In the genomic region with DNA sequence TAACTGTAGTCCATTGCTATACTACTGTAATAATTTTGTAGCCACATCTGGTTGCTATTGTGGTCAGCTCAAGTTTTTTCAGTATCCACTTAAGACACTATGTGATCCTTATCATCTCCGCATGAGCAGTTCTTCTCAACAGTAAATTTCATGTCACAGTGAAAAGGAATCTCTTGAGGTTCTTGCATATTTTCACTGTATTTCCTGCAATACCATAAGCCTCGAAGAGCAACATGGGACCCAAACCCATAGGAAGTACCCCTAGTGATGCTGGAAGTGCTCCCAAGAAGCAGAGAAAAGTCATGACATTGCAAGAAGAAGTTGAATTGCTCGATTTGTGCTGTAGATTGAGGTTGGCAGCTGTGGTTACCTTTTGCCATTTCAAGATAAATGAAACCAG, we compare ENCODE assay signal across 2 cellular contexts.
A peak's percentile ranks its signal among the peaks of the same experiment; 100 is the strongest.
TF ChIP-seq lines count a peak whose summit lies in the region.

No MANE protein-coding gene starts in this region.

TF ChIP-seq in SK-N-SH, 30 proteins besides CTCF, POLR2A, EP300 and RAD21 (continued from another document):
- TF ChIP-seq, protein P1, sequence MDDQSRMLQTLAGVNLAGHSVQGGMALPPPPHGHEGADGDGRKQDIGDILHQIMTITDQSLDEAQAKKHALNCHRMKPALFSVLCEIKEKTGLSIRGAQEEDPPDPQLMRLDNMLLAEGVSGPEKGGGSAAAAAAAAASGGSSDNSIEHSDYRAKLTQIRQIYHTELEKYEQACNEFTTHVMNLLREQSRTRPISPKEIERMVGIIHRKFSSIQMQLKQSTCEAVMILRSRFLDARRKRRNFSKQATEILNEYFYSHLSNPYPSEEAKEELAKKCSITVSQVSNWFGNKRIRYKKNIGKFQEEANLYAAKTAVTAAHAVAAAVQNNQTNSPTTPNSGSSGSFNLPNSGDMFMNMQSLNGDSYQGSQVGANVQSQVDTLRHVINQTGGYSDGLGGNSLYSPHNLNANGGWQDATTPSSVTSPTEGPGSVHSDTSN (IDR thresholded peaks at IDR 0.05) = peak; percentile 6; the same call in 1 of the 2 replicates
- no peak for TF ChIP-seq RCOR1 (IDR thresholded peaks at IDR 0.05; ENCODE audit: low read length)
TF ChIP-seq in SK-N-SH: peak in this region for 1.

TF ChIP-seq in SK-N-SH treated with all-trans-retinoic acid at 6 μM for 48 hours, 23 proteins besides CTCF, POLR2A, EP300 and RAD21 (continued from another document):
- TF ChIP-seq, protein P2, sequence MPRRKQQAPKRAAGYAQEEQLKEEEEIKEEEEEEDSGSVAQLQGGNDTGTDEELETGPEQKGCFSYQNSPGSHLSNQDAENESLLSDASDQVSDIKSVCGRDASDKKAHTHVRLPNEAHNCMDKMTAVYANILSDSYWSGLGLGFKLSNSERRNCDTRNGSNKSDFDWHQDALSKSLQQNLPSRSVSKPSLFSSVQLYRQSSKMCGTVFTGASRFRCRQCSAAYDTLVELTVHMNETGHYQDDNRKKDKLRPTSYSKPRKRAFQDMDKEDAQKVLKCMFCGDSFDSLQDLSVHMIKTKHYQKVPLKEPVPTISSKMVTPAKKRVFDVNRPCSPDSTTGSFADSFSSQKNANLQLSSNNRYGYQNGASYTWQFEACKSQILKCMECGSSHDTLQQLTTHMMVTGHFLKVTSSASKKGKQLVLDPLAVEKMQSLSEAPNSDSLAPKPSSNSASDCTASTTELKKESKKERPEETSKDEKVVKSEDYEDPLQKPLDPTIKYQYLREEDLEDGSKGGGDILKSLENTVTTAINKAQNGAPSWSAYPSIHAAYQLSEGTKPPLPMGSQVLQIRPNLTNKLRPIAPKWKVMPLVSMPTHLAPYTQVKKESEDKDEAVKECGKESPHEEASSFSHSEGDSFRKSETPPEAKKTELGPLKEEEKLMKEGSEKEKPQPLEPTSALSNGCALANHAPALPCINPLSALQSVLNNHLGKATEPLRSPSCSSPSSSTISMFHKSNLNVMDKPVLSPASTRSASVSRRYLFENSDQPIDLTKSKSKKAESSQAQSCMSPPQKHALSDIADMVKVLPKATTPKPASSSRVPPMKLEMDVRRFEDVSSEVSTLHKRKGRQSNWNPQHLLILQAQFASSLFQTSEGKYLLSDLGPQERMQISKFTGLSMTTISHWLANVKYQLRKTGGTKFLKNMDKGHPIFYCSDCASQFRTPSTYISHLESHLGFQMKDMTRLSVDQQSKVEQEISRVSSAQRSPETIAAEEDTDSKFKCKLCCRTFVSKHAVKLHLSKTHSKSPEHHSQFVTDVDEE (CRISPR knock-in tag; IDR thresholded peaks at IDR 0.05) = no peak
- TF ChIP-seq CSDC2 (CRISPR knock-in tag; IDR thresholded peaks at IDR 0.05) (no peak), ZFP3 (CRISPR knock-in tag; IDR thresholded peaks at IDR 0.05) (no peak), ISL1 (CRISPR knock-in tag; IDR thresholded peaks at IDR 0.05) (no peak), RARB (CRISPR knock-in tag; IDR thresholded peaks at IDR 0.05) (no peak), PPARA (CRISPR knock-in tag; IDR thresholded peaks at IDR 0.05; ENCODE audit: borderline replicate concordance) (no peak), ARNTL (CRISPR knock-in tag; IDR thresholded peaks at IDR 0.05; ENCODE audit: borderline replicate concordance, low read depth) (no peak), ZNF70 (CRISPR knock-in tag; IDR thresholded peaks at IDR 0.05) (no peak), OSR1 (CRISPR knock-in tag; IDR thresholded peaks at IDR 0.05) (no peak), ZC3H10 (CRISPR knock-in tag; IDR thresholded peaks at IDR 0.05) (no peak), ESRRG (CRISPR knock-in tag; IDR thresholded peaks at IDR 0.05) (no peak), GLIS3 (CRISPR knock-in tag; IDR thresholded peaks at IDR 0.05) (no peak), BACH2 (CRISPR knock-in tag; IDR thresholded peaks at IDR 0.05; ENCODE audit: borderline replicate concordance) (no peak), TOX (CRISPR knock-in tag; IDR thresholded peaks at IDR 0.05; ENCODE audit: borderline replicate concordance) (no peak)
- TF ChIP-seq, protein P3, sequence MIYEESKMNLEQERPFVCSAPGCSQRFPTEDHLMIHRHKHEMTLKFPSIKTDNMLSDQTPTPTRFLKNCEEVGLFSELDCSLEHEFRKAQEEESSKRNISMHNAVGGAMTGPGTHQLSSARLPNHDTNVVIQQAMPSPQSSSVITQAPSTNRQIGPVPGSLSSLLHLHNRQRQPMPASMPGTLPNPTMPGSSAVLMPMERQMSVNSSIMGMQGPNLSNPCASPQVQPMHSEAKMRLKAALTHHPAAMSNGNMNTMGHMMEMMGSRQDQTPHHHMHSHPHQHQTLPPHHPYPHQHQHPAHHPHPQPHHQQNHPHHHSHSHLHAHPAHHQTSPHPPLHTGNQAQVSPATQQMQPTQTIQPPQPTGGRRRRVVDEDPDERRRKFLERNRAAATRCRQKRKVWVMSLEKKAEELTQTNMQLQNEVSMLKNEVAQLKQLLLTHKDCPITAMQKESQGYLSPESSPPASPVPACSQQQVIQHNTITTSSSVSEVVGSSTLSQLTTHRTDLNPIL (CRISPR knock-in tag; IDR thresholded peaks at IDR 0.05; ENCODE audit: low read depth) = no peak
- TF ChIP-seq, protein P4, sequence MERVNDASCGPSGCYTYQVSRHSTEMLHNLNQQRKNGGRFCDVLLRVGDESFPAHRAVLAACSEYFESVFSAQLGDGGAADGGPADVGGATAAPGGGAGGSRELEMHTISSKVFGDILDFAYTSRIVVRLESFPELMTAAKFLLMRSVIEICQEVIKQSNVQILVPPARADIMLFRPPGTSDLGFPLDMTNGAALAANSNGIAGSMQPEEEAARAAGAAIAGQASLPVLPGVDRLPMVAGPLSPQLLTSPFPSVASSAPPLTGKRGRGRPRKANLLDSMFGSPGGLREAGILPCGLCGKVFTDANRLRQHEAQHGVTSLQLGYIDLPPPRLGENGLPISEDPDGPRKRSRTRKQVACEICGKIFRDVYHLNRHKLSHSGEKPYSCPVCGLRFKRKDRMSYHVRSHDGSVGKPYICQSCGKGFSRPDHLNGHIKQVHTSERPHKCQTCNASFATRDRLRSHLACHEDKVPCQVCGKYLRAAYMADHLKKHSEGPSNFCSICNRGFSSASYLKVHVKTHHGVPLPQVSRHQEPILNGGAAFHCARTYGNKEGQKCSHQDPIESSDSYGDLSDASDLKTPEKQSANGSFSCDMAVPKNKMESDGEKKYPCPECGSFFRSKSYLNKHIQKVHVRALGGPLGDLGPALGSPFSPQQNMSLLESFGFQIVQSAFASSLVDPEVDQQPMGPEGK (CRISPR knock-in tag; IDR thresholded peaks at IDR 0.05; ENCODE audit: borderline replicate concordance) = no peak
- TF ChIP-seq, protein P5, sequence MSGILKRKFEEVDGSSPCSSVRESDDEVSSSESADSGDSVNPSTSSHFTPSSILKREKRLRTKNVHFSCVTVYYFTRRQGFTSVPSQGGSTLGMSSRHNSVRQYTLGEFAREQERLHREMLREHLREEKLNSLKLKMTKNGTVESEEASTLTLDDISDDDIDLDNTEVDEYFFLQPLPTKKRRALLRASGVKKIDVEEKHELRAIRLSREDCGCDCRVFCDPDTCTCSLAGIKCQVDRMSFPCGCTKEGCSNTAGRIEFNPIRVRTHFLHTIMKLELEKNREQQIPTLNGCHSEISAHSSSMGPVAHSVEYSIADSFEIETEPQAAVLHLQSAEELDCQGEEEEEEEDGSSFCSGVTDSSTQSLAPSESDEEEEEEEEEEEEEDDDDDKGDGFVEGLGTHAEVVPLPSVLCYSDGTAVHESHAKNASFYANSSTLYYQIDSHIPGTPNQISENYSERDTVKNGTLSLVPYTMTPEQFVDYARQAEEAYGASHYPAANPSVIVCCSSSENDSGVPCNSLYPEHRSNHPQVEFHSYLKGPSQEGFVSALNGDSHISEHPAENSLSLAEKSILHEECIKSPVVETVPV (CRISPR knock-in tag; IDR thresholded peaks at IDR 0.05) = no peak
- TF ChIP-seq, protein P6, sequence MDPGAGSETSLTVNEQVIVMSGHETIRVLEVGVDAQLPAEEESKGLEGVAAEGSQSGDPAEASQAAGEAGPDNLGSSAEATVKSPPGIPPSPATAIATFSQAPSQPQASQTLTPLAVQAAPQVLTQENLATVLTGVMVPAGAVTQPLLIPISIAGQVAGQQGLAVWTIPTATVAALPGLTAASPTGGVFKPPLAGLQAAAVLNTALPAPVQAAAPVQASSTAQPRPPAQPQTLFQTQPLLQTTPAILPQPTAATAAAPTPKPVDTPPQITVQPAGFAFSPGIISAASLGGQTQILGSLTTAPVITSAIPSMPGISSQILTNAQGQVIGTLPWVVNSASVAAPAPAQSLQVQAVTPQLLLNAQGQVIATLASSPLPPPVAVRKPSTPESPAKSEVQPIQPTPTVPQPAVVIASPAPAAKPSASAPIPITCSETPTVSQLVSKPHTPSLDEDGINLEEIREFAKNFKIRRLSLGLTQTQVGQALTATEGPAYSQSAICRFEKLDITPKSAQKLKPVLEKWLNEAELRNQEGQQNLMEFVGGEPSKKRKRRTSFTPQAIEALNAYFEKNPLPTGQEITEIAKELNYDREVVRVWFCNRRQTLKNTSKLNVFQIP (CRISPR knock-in tag; IDR thresholded peaks at IDR 0.05; ENCODE audit: borderline replicate concordance, low read depth) = no peak
